Comparison of ENCODE assay signal across 29 cellular contexts in the genomic region with DNA sequence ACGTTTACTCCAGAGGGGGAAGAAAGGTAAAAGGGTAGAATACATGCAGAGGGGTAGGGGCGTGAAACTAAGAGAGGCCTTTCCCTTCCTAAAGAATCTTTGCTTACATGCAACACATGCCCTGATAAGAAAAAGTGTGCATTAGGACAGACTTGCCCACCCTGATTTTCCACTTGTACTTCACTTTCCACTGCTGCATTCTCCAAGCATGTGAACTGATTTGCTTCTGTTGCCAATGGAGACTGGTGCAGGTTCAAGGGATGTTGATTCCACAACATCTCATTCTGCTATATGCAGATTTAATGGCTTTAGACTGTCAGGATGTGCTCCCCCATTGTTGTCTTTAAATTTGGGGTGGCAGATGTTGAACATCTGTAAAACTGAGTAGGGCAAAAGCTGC.
"Had no signal": no experiment of that assay in that cellular context is flagged by ENCODE, and none has a peak within 500 bp of the region (broad histone marks: within the 10 kb centered on the region; RNA-seq: fewer than 3 reads in every experiment).

No MANE protein-coding gene starts in this region.

- H3K4me3 ChIP-seq: left lung, lower lobe of right lung, neural progenitor cell, right atrium auricular region, right lobe of liver, smooth muscle cell, tibial nerve, upper lobe of left lung, vagina had no signal

- H3K27ac ChIP-seq: left lung, lower lobe of right lung, neural progenitor cell, neutrophil, parathyroid adenoma, right atrium auricular region, right lobe of liver, tibial nerve, upper lobe of left lung, vagina had no signal

- ATAC-seq: left colon; left lung; lower lobe of right lung; natural killer cell; right lobe of liver; stimulated activated memory B cell treated with anti-CD40 and anti-IgM and Interleukin-4, amounts not matched to agents 10 μg/mL and 1 μg/mL and 100 μg/mL, for 72 hours; stimulated activated naive CD8-positive, alpha-beta T cell treated with anti-CD3 and anti-CD28 coated beads, Interleukin-15, amount 100 ng/mL, for 72 hours had no signal

- H3K9ac ChIP-seq: neural progenitor cell, parathyroid adenoma had no signal

- H3K4me1 ChIP-seq: lower lobe of right lung, parathyroid adenoma, right atrium auricular region, tibial nerve, upper lobe of left lung, vagina had no signal

- H3K4me3 Mint-ChIP-seq: mesothelial cell of epicardium; naive B cell; natural killer cell; nephron progenitor cell; neural progenitor cell; stimulated activated memory B cell treated with anti-CD40 and anti-IgM and Interleukin-4, amounts not matched to agents 10 μg/mL and 1 μg/mL and 100 μg/mL, for 72 hours; stimulated activated naive CD8-positive, alpha-beta T cell treated with anti-CD3 and anti-CD28 coated beads, Interleukin-15, amount 100 ng/mL, for 72 hours had no signal

- H3K4me2 ChIP-seq: neural progenitor cell, smooth muscle cell had no signal

- H3K27me3 ChIP-seq: left lung, neural progenitor cell, neutrophil, right atrium auricular region, right lobe of liver, tibial nerve, upper lobe of left lung, vagina had no signal

- H2AFZ ChIP-seq: neural progenitor cell, parathyroid adenoma had no signal

- H3K27me3 Mint-ChIP-seq: naive B cell; stimulated activated memory B cell treated with anti-CD40 and anti-IgM and Interleukin-4, amounts not matched to agents 10 μg/mL and 1 μg/mL and 100 μg/mL, for 72 hours; stimulated activated naive CD8-positive, alpha-beta T cell treated with anti-CD3 and anti-CD28 coated beads, Interleukin-15, amount 100 ng/mL, for 72 hours had no signal

- H3K79me2 ChIP-seq: parathyroid adenoma had no signal

- H3K36me3 Mint-ChIP-seq: natural killer cell had no signal

- DNase-seq: hippocampal formation; kidney; left colon; left lung; lower lobe of right lung; mammary epithelial cell; mesenchymal stem cell; naive B cell; natural killer cell; nephron progenitor cell; occipital lobe; right lobe of liver; stimulated activated CD4-positive, alpha-beta T cell treated with anti-CD3 and anti-CD28 coated beads, Interleukin-1b, Interleukin-23, amount 100 ng/mL, for 48 hours; stimulated activated CD4-positive, alpha-beta T cell treated with anti-CD3 and anti-CD28 coated beads, Interleukin-2, amount 100 ng/mL, for 48 hours; stimulated activated CD4-positive, alpha-beta T cell treated with anti-CD3 and anti-CD28 coated beads, Interleukin-4, amount 100 ng/mL, for 4 hours; stimulated activated CD8-positive, alpha-beta memory T cell treated with anti-CD3 and anti-CD28 coated beads, Interleukin-4, amount 100 ng/mL, for 48 hours; stimulated activated naive CD4-positive, alpha-beta T cell treated with Interleukin-2 at 50 U/mL for 16 hours; stimulated activated naive CD8-positive, alpha-beta T cell treated with anti-CD3 and anti-CD28 coated beads, Interleukin-15, amount 100 ng/mL, for 72 hours; substantia nigra; upper lobe of left lung had no signal

- H3K9me3 ChIP-seq: left lung, lower lobe of right lung, neutrophil, right atrium auricular region, right lobe of liver, tibial nerve, upper lobe of left lung, vagina had no signal

- H3K4me1 Mint-ChIP-seq: stimulated activated memory B cell treated with anti-CD40 and anti-IgM and Interleukin-4, amounts not matched to agents 10 μg/mL and 1 μg/mL and 100 μg/mL, for 72 hours; stimulated activated naive CD8-positive, alpha-beta T cell treated with anti-CD3 and anti-CD28 coated beads, Interleukin-15, amount 100 ng/mL, for 72 hours had no signal

- H3K27ac Mint-ChIP-seq: mesothelial cell of epicardium; nephron progenitor cell; neural progenitor cell; stimulated activated memory B cell treated with anti-CD40 and anti-IgM and Interleukin-4, amounts not matched to agents 10 μg/mL and 1 μg/mL and 100 μg/mL, for 72 hours; stimulated activated naive CD8-positive, alpha-beta T cell treated with anti-CD3 and anti-CD28 coated beads, Interleukin-15, amount 100 ng/mL, for 72 hours had no signal

- H3K9me3 Mint-ChIP-seq: mesothelial cell of epicardium; naive B cell; natural killer cell; nephron progenitor cell; neural progenitor cell; stimulated activated memory B cell treated with anti-CD40 and anti-IgM and Interleukin-4, amounts not matched to agents 10 μg/mL and 1 μg/mL and 100 μg/mL, for 72 hours; stimulated activated naive CD8-positive, alpha-beta T cell treated with anti-CD3 and anti-CD28 coated beads, Interleukin-15, amount 100 ng/mL, for 72 hours had no signal

- H3K36me3 ChIP-seq: left lung, lower lobe of right lung, neural progenitor cell, neutrophil, right atrium auricular region, right lobe of liver, tibial nerve, upper lobe of left lung, vagina had no signal
